ENCODE assay signal across 24 cellular contexts in genomic region chr20:40331699-40332098, GRCh38.
DNase-seq lines count a peak whose midpoint lies in the region; ATAC-seq, FAIRE-seq and TF ChIP-seq lines count a peak whose summit lies in the region.
"Had no signal": no experiment of that assay in that cellular context is flagged by ENCODE, and none has a peak within 500 bp of the region (broad histone marks: within the 10 kb centered on the region; RNA-seq: fewer than 3 reads in every experiment).

No MANE protein-coding gene starts in this region.

- intact Hi-C loops in kidney (cut with DNase I) (no loop called here), testis (cut with DNase I; ENCODE audit: low total_unique reads) (no loop called here)

- no peak for ATAC-seq in GM18867 (IDR thresholded peaks at IDR 0.05; ENCODE audit: unreplicated experiment)
- ATAC-seq: activated CD8-positive, alpha-beta memory T cell treated with anti-CD3 and anti-CD28 coated beads, Interleukin-2, amount 10 ng/mL, durations not matched to agents 7 days and 5 days; left lobe of liver; natural killer cell treated with Interleukin-12 subunit alpha and Interleukin-12 subunit beta and Interleukin-15 and Interleukin-18, amount 100 ng/mL, for 72 hours had no signal

- H3K27ac ChIP-seq in kidney (ENCODE audit: low read depth in 2 of 2, low read length in 2 of 2) (no peak overlapping the region), testis (no peak overlapping the region)
- H3K27ac ChIP-seq: epithelial cell of prostate, WERI-Rb-1 had no signal

- TF ChIP-seq CTCF in epithelial cell of esophagus (IDR thresholded peaks at IDR 0.05; ENCODE audit: insufficient read depth, low read depth, low read length, missing control alignments), result no peak
- no peak for TF ChIP-seq CTCF in kidney (IDR thresholded peaks at IDR 0.05; ENCODE audit: borderline replicate concordance, extremely low read depth, insufficient read depth)
- TF ChIP-seq CTCF in testis (IDR thresholded peaks at IDR 0.05), result no peak

- H3K9ac ChIP-seq in kidney (ENCODE audit: low read length in 2 of 2), result no peak overlapping the region

- no peaks in the 10 kb centered on the region for H3K27me3 ChIP-seq in testis

- H3K9me3 ChIP-seq in kidney (ENCODE audit: control insufficient read depth in 1 of 2, low read length in 2 of 2), result no peaks in the 10 kb centered on the region
- no peaks in the 10 kb centered on the region for H3K9me3 ChIP-seq in testis

- TF ChIP-seq POLR2A in testis (IDR thresholded peaks at IDR 0.05), result no peak

- H3K36me3 ChIP-seq in kidney (ENCODE audit: control insufficient read depth in 1 of 2, insufficient read depth in 2 of 2, low read length in 2 of 2), result no peaks in the 10 kb centered on the region
- H3K36me3 ChIP-seq in testis (ENCODE audit: low read depth, missing control alignments), result no peaks in the 10 kb centered on the region
- H3K36me3 ChIP-seq: WERI-Rb-1 had no signal

- 82 to 83% methylated on average over 3 of the region's 3 CpGs for WGBS in testis, 2 donors

- H3K4me3 ChIP-seq in epithelial cell of esophagus (ENCODE audit: low read length) (no peak overlapping the region), kidney (ENCODE audit: low read length in 2 of 2) (no peak overlapping the region), testis (no peak overlapping the region)

- no peaks in the 10 kb centered on the region for H3K4me1 ChIP-seq in kidney (ENCODE audit: control insufficient read depth in 1 of 2, insufficient read depth in 1 of 2, low read depth in 1 of 2, low read length in 2 of 2)
- no peaks in the 10 kb centered on the region for H3K4me1 ChIP-seq in testis

- DNase-seq in NCI-H1092 (lab: John Stamatoyannopoulos, UW), result peak; percentile 76
- peak; percentile 99 for DNase-seq in NCI-H446 treated with DMSO at 0.1 percent for 48 hours (lab: John Stamatoyannopoulos, UW)
- DNase-seq in epithelial cell of esophagus (ENCODE audit: low read depth), result peak; percentile 17
- peak; percentile 43 for DNase-seq in pulmonary artery endothelial cell (ENCODE audit: low read depth, low spot score)
- no peak for DNase-seq in kidney
- no peak for DNase-seq in testis
- DNase-seq: activated CD4-positive, alpha-beta T cell treated with anti-CD3 and anti-CD28 coated beads, Interleukin-2, amount 50 U/mL, for 1 hour; activated CD8-positive, alpha-beta memory T cell treated with anti-CD3 and anti-CD28 coated beads, Interleukin-2, amount 10 ng/mL, durations not matched to agents 7 days and 5 days; EL; foreskin fibroblast; midbrain; NCI-H1417; NCI-H526 treated with DMSO at 0.1 percent for 48 hours; retina; stimulated activated CD4-positive, alpha-beta T cell treated with anti-CD3 and anti-CD28 coated beads, Interleukin-4, amount 100 ng/mL, for 4 hours; stimulated activated naive CD4-positive, alpha-beta T cell; T-helper 9 cell; WERI-Rb-1 had no signal

- FAIRE-seq in kidney (lab: Jason Lieb, UNC), result no peak
- FAIRE-seq: astrocyte, GM12892 had no signal

Comparison
In these comparisons a context has a peak if more than half of its experiments do, and no peak if none do; other contexts are left out.
1. DNase-seq: peak in NCI-H1092 (single experiment), NCI-H446 treated with DMSO at 0.1 percent for 48 hours (single experiment), epithelial cell of esophagus (single experiment) and pulmonary artery endothelial cell (single experiment); none in kidney (single experiment) and testis (single experiment).